8 cellular contexts compared by ENCODE assay signal in the genomic region with DNA sequence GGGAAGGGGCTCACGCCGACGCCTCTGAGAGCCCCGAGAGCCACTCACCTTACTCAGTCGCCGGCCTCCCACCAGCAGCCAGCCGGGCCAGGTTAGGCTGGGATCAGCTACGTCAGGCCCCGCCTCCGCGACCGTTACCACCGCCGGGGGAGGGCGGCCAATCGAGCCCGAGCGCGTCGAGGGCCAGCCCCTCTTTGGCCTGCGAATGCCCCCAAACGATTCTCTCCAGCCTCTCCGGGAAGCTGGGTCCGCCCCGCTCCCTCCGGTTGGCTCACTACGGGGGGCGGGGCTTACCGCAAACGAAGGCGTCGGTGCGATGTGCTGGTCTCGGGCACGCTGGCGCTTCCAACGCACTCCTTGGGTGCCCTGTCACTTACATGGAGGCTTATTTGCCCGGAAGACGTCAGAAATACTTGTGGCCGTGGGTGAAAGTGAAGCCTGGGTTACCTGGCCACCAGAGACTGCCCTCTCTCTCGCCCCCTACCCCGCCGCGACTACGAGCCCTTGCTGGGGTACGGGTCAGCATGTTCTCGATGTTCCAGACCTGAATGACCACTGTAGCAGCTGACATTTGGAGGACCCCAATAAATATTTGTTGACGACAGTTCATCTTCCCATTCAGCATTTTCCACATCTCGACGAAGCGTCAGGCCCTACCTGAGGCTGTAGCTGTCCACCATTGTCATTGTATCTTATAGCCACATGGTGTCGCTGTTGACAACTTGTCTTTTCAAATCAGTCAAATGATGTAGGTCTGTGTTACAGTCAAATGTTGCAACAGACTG. TPM values are rescaled to one million over a fixed set of nuclear protein-coding genes. Genes with fewer than 3 reads are reported as not detected.
DNase-seq lines count a peak whose midpoint lies in the region; ATAC-seq, FAIRE-seq and TF ChIP-seq lines count a peak whose summit lies in the region.

A gene with protein sequence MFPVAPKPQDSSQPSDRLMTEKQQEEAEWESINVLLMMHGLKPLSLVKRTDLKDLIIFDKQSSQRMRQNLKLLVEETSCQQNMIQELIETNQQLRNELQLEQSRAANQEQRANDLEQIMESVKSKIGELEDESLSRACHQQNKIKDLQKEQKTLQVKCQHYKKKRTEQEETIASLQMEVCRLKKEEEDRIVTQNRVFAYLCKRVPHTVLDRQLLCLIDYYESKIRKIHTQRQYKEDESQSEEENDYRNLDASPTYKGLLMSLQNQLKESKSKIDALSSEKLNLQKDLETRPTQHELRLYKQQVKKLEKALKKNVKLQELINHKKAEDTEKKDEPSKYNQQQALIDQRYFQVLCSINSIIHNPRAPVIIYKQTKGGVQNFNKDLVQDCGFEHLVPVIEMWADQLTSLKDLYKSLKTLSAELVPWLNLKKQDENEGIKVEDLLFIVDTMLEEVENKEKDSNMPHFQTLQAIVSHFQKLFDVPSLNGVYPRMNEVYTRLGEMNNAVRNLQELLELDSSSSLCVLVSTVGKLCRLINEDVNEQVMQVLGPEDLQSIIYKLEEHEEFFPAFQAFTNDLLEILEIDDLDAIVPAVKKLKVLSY (minus strand): TSS at position 111 of the 785 bp plus-strand sequence. CDS start 21,333 bp downstream, outside the sequence.

- H3K4me1 ChIP-seq in K562 (replicated peaks in 1 of 2; ENCODE audit: control insufficient read depth in 2 of 2, insufficient read depth in 2 of 2, low read length in 2 of 2) (peaks cover 0 to 7% of the 10 kb centered on the region in 2 experiments; a peak in 3 of 5 replicates), iPS-18a (ENCODE audit: control insufficient read depth, low read depth, low read length) (peaks cover 10% of the 10 kb centered on the region), small intestine (ENCODE audit: control insufficient read depth in 2 of 2, insufficient read depth in 1 of 2, low read depth in 1 of 2, low read length in 1 of 2) (no peaks in the 10 kb centered on the region)

- peaks cover 19% of the 10 kb centered on the region for H3K79me2 ChIP-seq in K562 (ENCODE audit: control insufficient read depth, insufficient read depth, low read length)

- intact Hi-C loops in K562 (cut with micrococcal nuclease): loop anchor here (1.0 to 5.0 kb wide), 5 partner anchors 117 to 328 kb away; partner anchors contain the start of gene PIK3CB

- H3K9ac ChIP-seq in K562 (ENCODE audit: insufficient read depth in 1 of 2, low read depth in 2 of 2, low read length in 2 of 2): peak within 1 kb of the TSS; percentile 72 to 92
- peak within 1 kb of the TSS; percentile 73 for H3K9ac ChIP-seq in iPS-18a (ENCODE audit: low read length)

- H3K9me3 ChIP-seq in K562 (replicated peaks; ENCODE audit: control insufficient read depth, insufficient read depth, low read depth, low read length) (no peaks in the 10 kb centered on the region), iPS-18a (ENCODE audit: control insufficient read depth, low read depth, low read length) (no peaks in the 10 kb centered on the region), small intestine (ENCODE audit: control insufficient read depth, low read depth) (peaks cover 2% of the 10 kb centered on the region)

- peak; percentile 72 to 91 (median 77) for TF ChIP-seq CTCF in K562 (IDR thresholded peaks at IDR 0.05 in 2 of 3, conservative IDR thresholded peaks at IDR 0.05 in 1 of 3; ENCODE audit: insufficient read depth in 2 of 3, low read depth in 1 of 3, low read length in 3 of 3)

- H3K27ac ChIP-seq in K562 (ENCODE audit: extremely low read depth, low read depth, low read length) (peak within 1 kb of the TSS; percentile 78), iPS-18a (ENCODE audit: low read length) (no peak within 1 kb of the TSS), small intestine (ENCODE audit: low read depth in 1 of 2, low read length in 1 of 2) (peak within 1 kb of the TSS; percentile 84 to 97)

- peak within 1 kb of the TSS; percentile 91 for H3K4me2 ChIP-seq in K562 (ENCODE audit: insufficient read depth, low read length)

- TF ChIP-seq EP300 in K562 (IDR thresholded peaks at IDR 0.05; ENCODE audit: low read length): peak; percentile 61

- CTCF ChIA-PET in K562 (lab: Yijun Ruan, JAX; ENCODE audit: low intra/inter-chr PET ratio): interaction anchor here (0.5 to 2.0 kb wide), 6 partner anchors 12 to 735 kb away, joined by 3 to 14 read pairs (median 3); no protein-coding TSS in a partner anchor

- TF ChIP-seq POLR2A in GM18505 (IDR thresholded peaks at IDR 0.05; ENCODE audit: borderline replicate concordance, extremely low read depth, insufficient read depth, insufficient read length) (peak; percentile 47), K562 (conservative IDR thresholded peaks at IDR 0.05) (peak; percentile 79)

- in situ Hi-C loops in K562 (cut with MboI): no loop called here

- peaks cover 3% of the 10 kb centered on the region; the same call in 2 of the 3 replicates for H3K36me3 ChIP-seq in K562 (ENCODE audit: control insufficient read depth, insufficient read depth, low read length)
- H3K36me3 ChIP-seq in iPS-18a (ENCODE audit: control insufficient read depth, low read depth, low read length): no peaks in the 10 kb centered on the region
- H3K36me3 ChIP-seq in small intestine (ENCODE audit: control insufficient read depth in 2 of 2, insufficient read depth in 2 of 2, low read length in 2 of 2): no peaks in the 10 kb centered on the region

- POLR2A ChIA-PET in K562 (lab: Yijun Ruan, JAX): interaction anchor here (0.6 to 4.7 kb wide), 11 partner anchors 9 to 337 kb away, joined by 3 to 28 read pairs (median 3); partner anchors contain the start of gene FAIM

- H3K4me3 ChIP-seq in K562 (peak within 1 kb of the TSS; percentile 64), iPS-18a (ENCODE audit: low read length) (peak within 1 kb of the TSS; percentile 85), small intestine (ENCODE audit: low read depth in 1 of 2, low read length in 2 of 2) (peak within 1 kb of the TSS; percentile 44 to 63)

- BruUV-seq in K562 (replicated peaks; lab: Mats Ljungman, UMichigan): TSS peak; percentile 93

- ATAC-seq in GM18505 (IDR thresholded peaks at IDR 0.05; ENCODE audit: unreplicated experiment) (peak; percentile 88), HG02943 (IDR thresholded peaks at IDR 0.05; ENCODE audit: low read depth, unreplicated experiment) (peak; percentile 80), K562 (peak; percentile 97)

- DNase-seq in SK-N-DZ (ENCODE audit: low spot score) (peak; percentile 94), K562 (ENCODE audit: extremely low read depth in 1 of 4, low spot score in 3 of 4) (peak; percentile 88 to 93 (median 92)), small intestine (peak; percentile 95), NCI-H345 (lab: John Stamatoyannopoulos, UW) (no peak), SW 1271 (lab: John Stamatoyannopoulos, UW) (no peak)

- peak within 1 kb of the TSS; percentile 96 for H2AFZ ChIP-seq in K562 (ENCODE audit: low read depth, low read length)

- TF ChIP-seq RAD21 in K562 (CRISPR knock-in tag; conservative IDR thresholded peaks at IDR 0.05 in 1 of 2, IDR thresholded peaks at IDR 0.05 in 1 of 2): peak; percentile 72 to 81

- H3K27me3 ChIP-seq in K562 (ENCODE audit: control insufficient read depth in 2 of 2, insufficient read depth in 2 of 2, low read length in 2 of 2) (no peaks in the 10 kb centered on the region), iPS-18a (ENCODE audit: control insufficient read depth, insufficient read depth, low read length) (no peaks in the 10 kb centered on the region), small intestine (ENCODE audit: control insufficient read depth in 2 of 2, insufficient read depth in 2 of 2, low read length in 2 of 2) (no peaks in the 10 kb centered on the region)

- peak; percentile 98 for FAIRE-seq in K562 (lab: Jason Lieb, UNC)
- no peak for FAIRE-seq in small intestine (lab: Jason Lieb, UNC)

- H3K9me1 ChIP-seq in K562 (ENCODE audit: control insufficient read depth, insufficient read depth, low read length): no peaks in the 10 kb centered on the region

- 1% methylated on average over 44 of the region's 52 CpGs for WGBS in K562 (ENCODE audit: insufficient coverage, low coverage, missing lambda C conversion rate)
- 0% methylated on average over 52 of the region's 52 CpGs for WGBS in small intestine, 3 donors

- no peaks in the 10 kb centered on the region for H4K20me1 ChIP-seq in K562 (replicated peaks; ENCODE audit: control insufficient read depth, insufficient read depth, low read length)

TF ChIP-seq in K562, 482 proteins besides CTCF, POLR2A, EP300 and RAD21 (continues in another document):
- TF ChIP-seq FOXM1 (IDR thresholded peaks at IDR 0.05; ENCODE audit: low read depth) (peak; percentile 75; the same call in 1 of the 2 replicates), FOXM1 (CRISPR knock-in tag; IDR thresholded peaks at IDR 0.05; ENCODE audit: low read depth) (no peak), CBFA2T3 (IDR thresholded peaks at IDR 0.05) (no peak), TGIF2 (CRISPR knock-in tag; IDR thresholded peaks at IDR 0.05) (no peak)

RNA-seq across cellular contexts. Expression of the gene that starts here (rescaled TPM):
- polyA plus RNA-seq in SK-N-DZ (2014; cell fraction: cytosol; rRNA removed): 29.6 and 31.7 TPM in 2 replicates
- 44.9 TPM in 2 replicates for polyA plus RNA-seq in SK-N-DZ (2014; cell fraction: nucleus; rRNA removed)
- 15.5 and 69.5 TPM in 2 replicates for total RNA-seq in K562 (2011; cell fraction: chromatin; rRNA removed; ENCODE audit: low replicate concordance)
- total RNA-seq in K562 (2011; cell fraction: nucleolus; rRNA removed): 7.7 and 11.1 TPM in 2 replicates
- 25.5 and 31.6 TPM in 2 replicates for total RNA-seq in K562 (2011; cell fraction: nucleoplasm; rRNA removed)
- total RNA-seq in K562 (2014; rRNA removed): 16.0 and 16.1 TPM in 2 replicates
- 31.5 and 34.9 TPM in 2 replicates for total RNA-seq in K562 (2014; rRNA removed; fragmentation: Illumina TruSeq; extraction: Trizol)
- total RNA-seq in K562 (2015; rRNA removed; fragmentation: Illumina TruSeq; extraction: Trizol): 27.8 and 31.0 TPM in 2 replicates
- total RNA-seq in K562 (2021): 17.7 and 18.3 TPM in 2 replicates
- polyA plus RNA-seq in K562 (2011; rRNA removed): 19.3 and 23.4 TPM in 2 replicates
- 1.5 and 4.0 TPM in 2 replicates for polyA plus RNA-seq in K562 (2011; cell fraction: cytosol; rRNA removed)
- polyA plus RNA-seq in K562 (2011; cell fraction: nucleus; rRNA removed): 11.0 and 21.3 TPM in 2 replicates
- 22.4 and 27.6 TPM in 2 replicates for polyA plus RNA-seq in K562 (2012)
- polyA plus RNA-seq in K562 (2014; fragmentation: Illumina TruSeq; extraction: Trizol): 20.9 and 24.2 TPM in 2 replicates
- 10 to 100 TPM; 19.5 to 29.3 TPM for polyA plus RNA-seq in K562 (2014; fragmentation: Nextera tagmentation; extraction: Ambion mirVana)
- 16.8 and 17.5 TPM in 2 replicates for polyA plus RNA-seq in K562 (2014; rRNA removed)
- polyA minus RNA-seq in K562 (2011; rRNA and poly(A)+ RNA removed): 38.5 and 53.7 TPM in 2 replicates
- polyA minus RNA-seq in K562 (2011; cell fraction: cytosol; rRNA and poly(A)+ RNA removed): 9.1 and 10.6 TPM in 2 replicates
- polyA minus RNA-seq in K562 (2011; cell fraction: nucleus; rRNA and poly(A)+ RNA removed): 23.8 and 48.2 TPM in 2 replicates
- polyA plus RNA-seq in small intestine: 10 to 100 TPM; 18.1 to 23.5 (median 22.7) TPM

Comparison
In these comparisons a context has a peak if more than half of its experiments do, and no peak if none do; other contexts are left out.
1. DNase-seq: peak in SK-N-DZ (single experiment), K562 (4 of 4) and small intestine (single experiment); none in NCI-H345 (single experiment) and SW 1271 (0 of 2).
2. Peak in every context shown above with its lines, with median percentiles within 50 percentile points of each other: ATAC-seq and H3K4me3 ChIP-seq.